30 cellular contexts compared by ENCODE assay signal in the genomic region with DNA sequence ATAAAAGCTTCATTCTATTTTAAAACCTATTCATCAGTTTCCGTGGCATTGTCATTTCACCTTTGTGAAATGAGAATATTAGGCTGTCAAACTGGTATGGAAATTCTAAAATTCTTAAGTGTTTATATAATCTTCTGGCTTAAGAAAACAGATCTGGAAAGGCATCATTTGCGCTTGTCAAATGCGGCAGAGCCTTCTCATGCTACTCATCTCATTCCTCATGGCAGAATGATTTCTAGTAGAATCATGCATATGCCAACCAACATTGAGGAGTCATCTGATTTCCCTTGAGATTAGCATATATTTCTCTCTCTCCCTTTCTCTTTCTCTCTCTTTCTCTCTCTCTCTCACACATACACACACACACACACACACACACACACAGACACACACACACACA. TPM values are rescaled to one million over a fixed set of nuclear protein-coding genes. Genes with fewer than 3 reads are reported as not detected.
"Had no signal": no experiment of that assay in that cellular context is flagged by ENCODE, and none has a peak within 500 bp of the region (broad histone marks: within the 10 kb centered on the region; RNA-seq: fewer than 3 reads in every experiment).

No MANE protein-coding gene starts in this region.

- H3K36me3 ChIP-seq: SJCRH30 had no signal

- H3K27me3 Mint-ChIP-seq: activated CD4-positive, alpha-beta T cell treated with anti-CD3 and anti-CD28 coated beads for 36 hours; activated CD4-positive, alpha-beta T cell treated with anti-CD3 and anti-CD28 coated beads, Interleukin-2, amount 10 ng/mL, durations not matched to agents 7 days and 5 days; activated naive CD4-positive, alpha-beta T cell treated with anti-CD3 and anti-CD28 coated beads, Interleukin-2, amount 10 ng/mL, durations not matched to agents 7 days and 5 days; activated naive CD8-positive, alpha-beta T cell treated with anti-CD3 and anti-CD28 coated beads, Interleukin-2, amount 50 U/mL, for 24 hours; brain had no signal

- H3K27me3 ChIP-seq: SJCRH30 had no signal

- H3K4me3 ChIP-seq: SJCRH30, SK-N-MC had no signal

- DNase-seq: activated CD4-positive, alpha-beta T cell treated with anti-CD3 and anti-CD28 coated beads for 36 hours; activated CD4-positive, alpha-beta T cell treated with anti-CD3 and anti-CD28 coated beads, Interleukin-2, amount 10 ng/mL, durations not matched to agents 7 days and 5 days; activated CD4-positive, alpha-beta T cell treated with anti-CD3 and anti-CD28 coated beads, Interleukin-2, amount 50 U/mL, for 48 hours; activated CD8-positive, alpha-beta T cell treated with anti-CD3 and anti-CD28 coated beads, Interleukin-2, amount 10 ng/mL, durations not matched to agents 7 days and 5 days; activated effector memory CD4-positive, alpha-beta T cell treated with Interleukin-2 at 50 U/mL for 16 hours; activated naive CD4-positive, alpha-beta T cell treated with anti-CD3 and anti-CD28 coated beads, Interleukin-2, amount 10 ng/mL, durations not matched to agents 7 days and 5 days; activated naive CD8-positive, alpha-beta T cell treated with anti-CD3 and anti-CD28 coated beads, Interleukin-2, amount 50 U/mL, for 24 hours; activated T-cell treated with anti-CD3 and anti-CD28 coated beads, Interleukin-2, amount 50 U/mL, for 4 hours; cerebellar nuclear complex; NCI-H1048; NCI-H1436; NCI-H1694; NCI-H1930; NCI-H2081 treated with DMSO at 0.1 percent for 48 hours; NCI-H345; NCI-H524 treated with DMSO at 0.1 percent for 48 hours; NK-92 treated with Interleukin-12 subunit alpha and Interleukin-12 subunit beta, amount 100 ng/mL, for 24 hours had no signal

- H3K4me1 Mint-ChIP-seq: activated CD4-positive, alpha-beta T cell treated with anti-CD3 and anti-CD28 coated beads for 36 hours; activated CD4-positive, alpha-beta T cell treated with anti-CD3 and anti-CD28 coated beads, Interleukin-2, amount 10 ng/mL, durations not matched to agents 7 days and 5 days; activated naive CD4-positive, alpha-beta T cell treated with anti-CD3 and anti-CD28 coated beads, Interleukin-2, amount 10 ng/mL, durations not matched to agents 7 days and 5 days; activated naive CD8-positive, alpha-beta T cell treated with anti-CD3 and anti-CD28 coated beads, Interleukin-2, amount 50 U/mL, for 24 hours had no signal

- H3K27ac ChIP-seq: SJCRH30, SK-N-MC had no signal

- H3K9me3 ChIP-seq: SJCRH30 had no signal

- H3K4me3 Mint-ChIP-seq: activated CD4-positive, alpha-beta T cell treated with anti-CD3 and anti-CD28 coated beads for 36 hours; activated CD4-positive, alpha-beta T cell treated with anti-CD3 and anti-CD28 coated beads, Interleukin-2, amount 10 ng/mL, durations not matched to agents 7 days and 5 days; activated CD8-positive, alpha-beta T cell treated with anti-CD3 and anti-CD28 coated beads, Interleukin-2, amount 10 ng/mL, durations not matched to agents 7 days and 5 days; activated naive CD4-positive, alpha-beta T cell treated with anti-CD3 and anti-CD28 coated beads, Interleukin-2, amount 10 ng/mL, durations not matched to agents 7 days and 5 days; activated naive CD8-positive, alpha-beta T cell; activated naive CD8-positive, alpha-beta T cell treated with anti-CD3 and anti-CD28 coated beads, Interleukin-2, amount 50 U/mL, for 24 hours; activated T-cell treated with anti-CD3 and anti-CD28 coated beads, Interleukin-2, amount 50 U/mL, for 4 hours; activated T-helper 1 cell treated with anti-CD3 and anti-CD28 coated beads, Interleukin-12 subunit alpha, Interleukin-12 subunit beta, Interleukin-2, Interleukin-4 antibody, amounts not matched to agents 30 ng/mL and 10 ng/mL and 1 ng/mL, durations not matched to agents 14 hours and 24 hours and 36 hours; brain; T-helper 1 cell treated with Interleukin-12 subunit alpha and Interleukin-12 subunit beta and Interleukin-4 antibody, amounts not matched to agents 30 μg/mL and 1 μg/mL, for 36 hours; T-helper 2 cell treated with Interferon-gamma antibody and Interleukin-4, amounts not matched to agents 5 μg/mL and 100 μg/mL, for 36 hours had no signal

- ATAC-seq: activated CD4-positive, alpha-beta T cell treated with anti-CD3 and anti-CD28 coated beads for 36 hours; activated CD4-positive, CD25-positive, alpha-beta regulatory T cell treated with anti-CD3 and anti-CD28 coated beads, Interleukin-2, amount 50 U/mL, for 24 hours; activated CD8-positive, alpha-beta T cell treated with anti-CD3 and anti-CD28 coated beads, Interleukin-2, amount 10 ng/mL, durations not matched to agents 7 days and 5 days; activated naive CD8-positive, alpha-beta T cell treated with anti-CD3 and anti-CD28 coated beads, Interleukin-2, amount 50 U/mL, for 24 hours; activated T-cell treated with anti-CD3 and anti-CD28 coated beads, Interleukin-2, amount 50 U/mL, for 4 hours; Panc1 had no signal

- H3K9me3 Mint-ChIP-seq: activated CD4-positive, alpha-beta T cell treated with anti-CD3 and anti-CD28 coated beads, Interleukin-2, amount 10 ng/mL, durations not matched to agents 7 days and 5 days; activated naive CD4-positive, alpha-beta T cell treated with anti-CD3 and anti-CD28 coated beads, Interleukin-2, amount 10 ng/mL, durations not matched to agents 7 days and 5 days; activated T-cell treated with anti-CD3 and anti-CD28 coated beads, Interleukin-2, amount 50 U/mL, for 4 hours; activated T-helper 1 cell treated with anti-CD3 and anti-CD28 coated beads, Interleukin-12 subunit alpha, Interleukin-12 subunit beta, Interleukin-2, Interleukin-4 antibody, amounts not matched to agents 30 ng/mL and 10 ng/mL and 1 ng/mL, durations not matched to agents 14 hours and 24 hours and 36 hours; T-helper 1 cell treated with Interleukin-12 subunit alpha and Interleukin-12 subunit beta and Interleukin-4 antibody, amounts not matched to agents 30 μg/mL and 1 μg/mL, for 36 hours; T-helper 2 cell treated with Interferon-gamma antibody and Interleukin-4, amounts not matched to agents 5 μg/mL and 100 μg/mL, for 36 hours had no signal

- H3K27ac Mint-ChIP-seq: activated CD4-positive, alpha-beta T cell treated with anti-CD3 and anti-CD28 coated beads for 36 hours; activated CD4-positive, alpha-beta T cell treated with anti-CD3 and anti-CD28 coated beads, Interleukin-2, amount 10 ng/mL, durations not matched to agents 7 days and 5 days; activated CD8-positive, alpha-beta T cell treated with anti-CD3 and anti-CD28 coated beads, Interleukin-2, amount 10 ng/mL, durations not matched to agents 7 days and 5 days; activated naive CD4-positive, alpha-beta T cell treated with anti-CD3 and anti-CD28 coated beads, Interleukin-2, amount 10 ng/mL, durations not matched to agents 7 days and 5 days; activated naive CD8-positive, alpha-beta T cell; activated naive CD8-positive, alpha-beta T cell treated with anti-CD3 and anti-CD28 coated beads, Interleukin-2, amount 50 U/mL, for 24 hours; activated T-helper 1 cell treated with anti-CD3 and anti-CD28 coated beads, Interleukin-12 subunit alpha, Interleukin-12 subunit beta, Interleukin-2, Interleukin-4 antibody, amounts not matched to agents 30 ng/mL and 10 ng/mL and 1 ng/mL, durations not matched to agents 14 hours and 24 hours and 36 hours; T-helper 1 cell treated with Interleukin-12 subunit alpha and Interleukin-12 subunit beta and Interleukin-4 antibody, amounts not matched to agents 30 μg/mL and 1 μg/mL, for 36 hours; T-helper 2 cell treated with Interferon-gamma antibody and Interleukin-4, amounts not matched to agents 5 μg/mL and 100 μg/mL, for 36 hours had no signal

RNA-seq across cellular contexts. Expression of a gene that starts 48.8 kb away (rescaled TPM):
- total RNA-seq: activated CD4-positive, alpha-beta T cell treated with anti-CD3 and anti-CD28 coated beads for 36 hours; activated CD4-positive, alpha-beta T cell treated with anti-CD3 and anti-CD28 coated beads, Interleukin-2, amount 10 ng/mL, durations not matched to agents 7 days and 5 days; activated CD8-positive, alpha-beta T cell treated with anti-CD3 and anti-CD28 coated beads, Interleukin-2, amount 10 ng/mL, durations not matched to agents 7 days and 5 days; activated T-cell treated with anti-CD3 and anti-CD28 coated beads, Interleukin-2, amount 50 U/mL, for 4 hours; activated T-helper 1 cell treated with anti-CD3 and anti-CD28 coated beads, Interleukin-12 subunit alpha, Interleukin-12 subunit beta, Interleukin-2, Interleukin-4 antibody, amounts not matched to agents 30 ng/mL and 10 ng/mL and 1 ng/mL, durations not matched to agents 14 hours and 24 hours and 36 hours; bronchial epithelial cell; MCF 10A; NCI-H460; RPMI7951; SJCRH30 had no signal
